Comparison of ENCODE assay signal across 13 cellular contexts in the genomic region with DNA sequence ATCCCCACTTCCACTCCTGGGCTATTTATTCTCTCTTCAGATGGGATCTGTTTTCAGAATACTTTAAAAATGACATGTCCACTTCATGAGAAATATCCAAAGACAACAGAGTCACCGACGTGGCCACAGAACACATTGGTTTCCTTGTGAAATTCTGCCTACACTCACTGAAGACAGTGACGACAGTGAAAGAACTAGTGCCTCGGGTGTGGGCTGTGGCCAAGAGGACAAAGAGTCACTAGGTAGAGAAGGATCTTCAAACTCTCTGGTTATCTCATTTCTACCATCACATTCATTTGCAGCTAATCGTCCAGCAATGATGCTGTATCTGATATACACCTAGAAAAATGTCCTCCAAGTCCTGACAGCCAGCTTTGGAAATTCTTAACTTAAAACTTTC.
"Had no signal": no experiment of that assay in that cellular context is flagged by ENCODE, and none has a peak within 500 bp of the region (broad histone marks: within the 10 kb centered on the region; RNA-seq: fewer than 3 reads in every experiment).

No MANE protein-coding gene starts in this region.

- H3K27me3 Mint-ChIP-seq: activated CD8-positive, alpha-beta T cell treated with anti-CD3 and anti-CD28 coated beads for 36 hours; activated naive CD8-positive, alpha-beta T cell treated with anti-CD3 and anti-CD28 coated beads, Interleukin-2, amount 10 ng/mL, durations not matched to agents 7 days and 5 days; central memory CD8-positive, alpha-beta T cell had no signal

- H3K27me3 ChIP-seq: pancreas, uterus had no signal

- H3K9me3 Mint-ChIP-seq: activated CD8-positive, alpha-beta T cell treated with anti-CD3 and anti-CD28 coated beads for 36 hours; activated naive CD8-positive, alpha-beta T cell treated with anti-CD3 and anti-CD28 coated beads, Interleukin-2, amount 10 ng/mL, durations not matched to agents 7 days and 5 days; activated T-cell treated with anti-CD3 and anti-CD28 coated beads, Interleukin-2, amount 50 U/mL, for 72 hours; central memory CD8-positive, alpha-beta T cell; dendritic cell treated with granulocyte-macrophage colony-stimulating factor and Interleukin-4, amounts not matched to agents 40 ng/mL and 50 ng/mL, for 4 days had no signal

- ATAC-seq: activated CD8-positive, alpha-beta T cell treated with anti-CD3 and anti-CD28 coated beads for 36 hours; pancreas had no signal

- DNase-seq: activated CD4-positive, alpha-beta T cell treated with anti-CD3 and anti-CD28 coated beads for 4 hours; activated CD8-positive, alpha-beta memory T cell treated with anti-CD3 and anti-CD28 coated beads, Interleukin-2, amount 50 U/mL, for 4 hours; activated CD8-positive, alpha-beta T cell treated with anti-CD3 and anti-CD28 coated beads for 36 hours; activated naive CD8-positive, alpha-beta T cell treated with anti-CD3 and anti-CD28 coated beads, Interleukin-2, amount 10 ng/mL, durations not matched to agents 7 days and 5 days; activated T-cell treated with anti-CD3 and anti-CD28 coated beads, Interleukin-2, amount 50 U/mL, for 72 hours; foreskin fibroblast; pancreas; stimulated activated CD4-positive, alpha-beta T cell treated with anti-CD3 and anti-CD28 coated beads, Interleukin-4, amount 100 ng/mL, for 4 hours; T-helper 9 cell; uterus had no signal

- H3K9me3 ChIP-seq: pancreas, uterus had no signal

- H3K4me1 ChIP-seq: pancreas, uterus had no signal

- H3K36me3 ChIP-seq: uterus had no signal

- H3K27ac ChIP-seq: pancreas had no signal

- H3K4me3 ChIP-seq: pancreas, skin epidermis, uterus had no signal

- H3K4me3 Mint-ChIP-seq: activated CD8-positive, alpha-beta T cell treated with anti-CD3 and anti-CD28 coated beads for 36 hours; activated naive CD8-positive, alpha-beta T cell treated with anti-CD3 and anti-CD28 coated beads, Interleukin-2, amount 10 ng/mL, durations not matched to agents 7 days and 5 days; activated T-cell treated with anti-CD3 and anti-CD28 coated beads, Interleukin-2, amount 50 U/mL, for 72 hours; central memory CD8-positive, alpha-beta T cell; dendritic cell treated with granulocyte-macrophage colony-stimulating factor and Interleukin-4, amounts not matched to agents 40 ng/mL and 50 ng/mL, for 4 days had no signal

- H3K36me3 Mint-ChIP-seq: activated naive CD8-positive, alpha-beta T cell treated with anti-CD3 and anti-CD28 coated beads, Interleukin-2, amount 10 ng/mL, durations not matched to agents 7 days and 5 days had no signal

- H3K4me1 Mint-ChIP-seq: central memory CD8-positive, alpha-beta T cell had no signal

- H3K27ac Mint-ChIP-seq: activated CD8-positive, alpha-beta T cell treated with anti-CD3 and anti-CD28 coated beads for 36 hours; activated naive CD8-positive, alpha-beta T cell treated with anti-CD3 and anti-CD28 coated beads, Interleukin-2, amount 10 ng/mL, durations not matched to agents 7 days and 5 days; activated T-cell treated with anti-CD3 and anti-CD28 coated beads, Interleukin-2, amount 50 U/mL, for 72 hours; dendritic cell treated with granulocyte-macrophage colony-stimulating factor and Interleukin-4, amounts not matched to agents 40 ng/mL and 50 ng/mL, for 4 days had no signal
